20 cellular contexts compared by ENCODE assay signal in genomic region chr5:150206076-150206779, GRCh38. TPM values are rescaled to one million over a fixed set of nuclear protein-coding genes. Genes with fewer than 3 reads are reported as not detected.
"Had no signal": no experiment of that assay in that cellular context is flagged by ENCODE, and none has a peak within 500 bp of the region (broad histone marks: within the 10 kb centered on the region; RNA-seq: fewer than 3 reads in every experiment).

No MANE protein-coding gene starts in this region.

- H3K36me3 ChIP-seq: adrenal gland, heart left ventricle, tibial artery had no signal

- H3K27ac Mint-ChIP-seq: activated T-helper 1 cell treated with anti-CD3 and anti-CD28 coated beads, Interleukin-12 subunit alpha, Interleukin-12 subunit beta, Interleukin-2, Interleukin-4 antibody, amounts not matched to agents 30 ng/mL and 10 ng/mL and 1 ng/mL, durations not matched to agents 14 hours and 24 hours and 36 hours; T-helper 2 cell treated with Interferon-gamma antibody and Interleukin-4, amounts not matched to agents 5 μg/mL and 100 μg/mL, for 36 hours had no signal

- H3K9me3 Mint-ChIP-seq: activated T-helper 1 cell treated with anti-CD3 and anti-CD28 coated beads, Interleukin-12 subunit alpha, Interleukin-12 subunit beta, Interleukin-2, Interleukin-4 antibody, amounts not matched to agents 30 ng/mL and 10 ng/mL and 1 ng/mL, durations not matched to agents 14 hours and 24 hours and 36 hours; naive thymus-derived CD8-positive, alpha-beta T cell; T-helper 2 cell treated with Interferon-gamma antibody and Interleukin-4, amounts not matched to agents 5 μg/mL and 100 μg/mL, for 36 hours had no signal

- H3K9me3 ChIP-seq: adrenal gland, body of pancreas, heart left ventricle, mucosa of descending colon, tibial artery had no signal

- H3K4me1 ChIP-seq: adrenal gland, body of pancreas had no signal

- H3K36me3 Mint-ChIP-seq: naive thymus-derived CD8-positive, alpha-beta T cell had no signal

- ATAC-seq: body of pancreas, heart left ventricle, left lobe of liver, mucosa of descending colon, right cardiac atrium had no signal

- H3K27me3 ChIP-seq: adrenal gland, body of pancreas, tibial artery had no signal

- H3K4me3 Mint-ChIP-seq: activated T-helper 1 cell treated with anti-CD3 and anti-CD28 coated beads, Interleukin-12 subunit alpha, Interleukin-12 subunit beta, Interleukin-2, Interleukin-4 antibody, amounts not matched to agents 30 ng/mL and 10 ng/mL and 1 ng/mL, durations not matched to agents 14 hours and 24 hours and 36 hours; T-helper 2 cell treated with Interferon-gamma antibody and Interleukin-4, amounts not matched to agents 5 μg/mL and 100 μg/mL, for 36 hours had no signal

- H3K4me3 ChIP-seq: adrenal gland, body of pancreas, coronary artery, heart left ventricle, mucosa of descending colon, smooth muscle cell, tibial artery had no signal

- H3K4me2 ChIP-seq: smooth muscle cell had no signal

- DNase-seq: activated CD4-positive, alpha-beta T cell treated with anti-CD3 and anti-CD28 coated beads for 1 hour; activated CD4-positive, alpha-beta T cell treated with anti-CD3 and anti-CD28 coated beads, Interleukin-2, amount 50 U/mL, for 48 hours; activated naive CD4-positive, alpha-beta T cell; adrenal gland; body of pancreas; central memory CD4-positive, alpha-beta T cell; effector CD4-positive, alpha-beta T cell; foreskin melanocyte; heart left ventricle; mammary epithelial cell; mucosa of descending colon; nucleus accumbens; right cardiac atrium; tibial artery had no signal

RNA-seq across cellular contexts. Expression of gene SLC6A7, which starts 16.4 kb away (rescaled TPM):
- total RNA-seq: activated T-helper 1 cell treated with anti-CD3 and anti-CD28 coated beads, Interleukin-12 subunit alpha, Interleukin-12 subunit beta, Interleukin-2, Interleukin-4 antibody, amounts not matched to agents 30 ng/mL and 10 ng/mL and 1 ng/mL, durations not matched to agents 14 hours and 24 hours and 36 hours; adrenal gland; body of pancreas; heart left ventricle; left lobe of liver; mammary epithelial cell; naive thymus-derived CD8-positive, alpha-beta T cell; right cardiac atrium; smooth muscle cell had no signal

RNA-seq across cellular contexts. Expression of gene CDX1, which starts 39.6 kb away (rescaled TPM):
- total RNA-seq: activated T-helper 1 cell treated with anti-CD3 and anti-CD28 coated beads, Interleukin-12 subunit alpha, Interleukin-12 subunit beta, Interleukin-2, Interleukin-4 antibody, amounts not matched to agents 30 ng/mL and 10 ng/mL and 1 ng/mL, durations not matched to agents 14 hours and 24 hours and 36 hours; body of pancreas; mammary epithelial cell; naive thymus-derived CD8-positive, alpha-beta T cell had no signal
